Comparison of ENCODE assay signal across 8 cellular contexts in the genomic region with DNA sequence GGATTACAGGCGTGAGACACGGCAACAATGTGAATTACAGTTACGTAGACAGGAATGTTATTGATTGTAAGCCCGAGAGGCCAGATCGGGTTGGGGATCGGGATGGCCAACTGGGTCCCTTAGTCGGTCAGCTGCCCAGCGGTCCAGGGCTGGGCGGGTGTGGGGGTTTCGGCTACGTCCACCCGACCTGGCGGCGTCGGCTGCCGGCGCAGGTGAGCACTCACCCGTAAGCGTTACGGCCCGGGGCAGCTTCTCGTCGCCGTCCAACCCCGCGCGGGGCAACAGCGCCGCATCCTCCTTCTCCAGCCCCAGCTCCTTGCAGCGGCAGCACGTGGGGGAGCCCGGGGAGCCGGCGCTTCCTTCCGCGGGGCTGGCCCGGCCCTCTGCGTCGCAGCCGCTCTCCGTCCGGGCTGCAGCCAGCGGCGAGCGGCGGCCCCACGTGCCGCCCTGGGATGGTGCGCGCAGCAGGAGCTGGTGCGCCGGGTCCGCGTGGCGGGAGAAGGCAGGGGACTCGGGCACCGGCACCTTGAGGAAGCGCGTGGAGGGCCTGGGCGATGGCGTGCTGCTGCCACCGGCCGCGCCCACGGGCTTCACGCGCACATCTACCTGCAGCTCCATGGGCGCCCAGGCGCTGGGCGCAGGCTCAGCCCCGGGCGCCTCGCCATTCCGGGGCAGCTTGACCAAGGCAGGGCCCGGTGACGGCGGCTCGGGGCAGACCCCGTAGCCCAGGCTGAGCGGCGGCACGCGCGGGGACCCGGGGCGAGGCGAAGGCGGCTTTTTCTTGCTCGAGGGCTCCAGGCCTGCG. TPM values are rescaled to one million over a fixed set of nuclear protein-coding genes. Genes with fewer than 3 reads are reported as not detected.
DNase-seq lines count a peak whose midpoint lies in the region; ATAC-seq and TF ChIP-seq lines count a peak whose summit lies in the region.

No MANE protein-coding gene starts in this region.

- H3K4me3 Mint-ChIP-seq in activated CD8-positive, alpha-beta T cell treated with anti-CD3 and anti-CD28 coated beads for 36 hours = peak overlapping the region; percentile 54

- no peak for TF ChIP-seq EP300 in sigmoid colon (IDR thresholded peaks at IDR 0.05)

- TF ChIP-seq POLR2A in sigmoid colon (IDR thresholded peaks at IDR 0.05) = no peak

- peaks cover 22% of the 10 kb centered on the region for H3K27me3 Mint-ChIP-seq in activated CD8-positive, alpha-beta T cell treated with anti-CD3 and anti-CD28 coated beads for 36 hours

- H3K36me3 Mint-ChIP-seq in activated CD8-positive, alpha-beta T cell treated with anti-CD3 and anti-CD28 coated beads for 36 hours (ENCODE audit: low read depth) = no peaks in the 10 kb centered on the region

- no peaks in the 10 kb centered on the region for H3K9me3 Mint-ChIP-seq in activated CD8-positive, alpha-beta T cell treated with anti-CD3 and anti-CD28 coated beads for 36 hours

- POLR2A ChIA-PET in activated CD8-positive, alpha-beta T cell treated with anti-CD3 and anti-CD28 coated beads for 36 hours (lab: Charles Lee) = interaction anchor here (0.7 kb wide), 1 partner anchor 1451 kb away, joined by 3 read pairs; no protein-coding TSS in a partner anchor

- CTCF ChIA-PET in activated CD8-positive, alpha-beta T cell treated with anti-CD3 and anti-CD28 coated beads for 36 hours (lab: Charles Lee) = interaction anchor here (1.0 to 1.1 kb wide), 3 partner anchors 48 to 138 kb away, joined by 3 to 7 read pairs (median 4); no protein-coding TSS in a partner anchor

- ATAC-seq in HG02973 (IDR thresholded peaks at IDR 0.05; ENCODE audit: unreplicated experiment) = peak; percentile 18
- peak; percentile 45 for ATAC-seq in activated CD8-positive, alpha-beta T cell treated with anti-CD3 and anti-CD28 coated beads for 36 hours
- ATAC-seq in left ventricle myocardium superior = peak; percentile 54
- ATAC-seq in HG03457 (IDR thresholded peaks at IDR 0.05; ENCODE audit: unreplicated experiment) = no peak
- ATAC-seq in GM18873 (IDR thresholded peaks at IDR 0.05; ENCODE audit: low FRiP score, unreplicated experiment) = no peak

- DNase-seq in NCI-H2029 (lab: John Stamatoyannopoulos, UW) (peak; percentile 9), NCI-H2029 treated with DMSO at 0.1 percent for 48 hours (lab: John Stamatoyannopoulos, UW) (no peak), left ventricle myocardium superior (peak; percentile 38), sigmoid colon (no peak)
- DNase-seq in activated CD8-positive, alpha-beta T cell treated with anti-CD3 and anti-CD28 coated beads for 36 hours = peak; percentile 32

- H3K27ac Mint-ChIP-seq in activated CD8-positive, alpha-beta T cell treated with anti-CD3 and anti-CD28 coated beads for 36 hours = no peak overlapping the region

- H3K36me3 ChIP-seq in sigmoid colon = no peaks in the 10 kb centered on the region

- 2 to 5% methylated on average over 90 of the region's 90 CpGs for WGBS in sigmoid colon, 2 donors

- peaks cover 4% of the 10 kb centered on the region for H3K4me1 Mint-ChIP-seq in activated CD8-positive, alpha-beta T cell treated with anti-CD3 and anti-CD28 coated beads for 36 hours (ENCODE audit: low read depth)

- H3K27me3 ChIP-seq in sigmoid colon = peaks cover 17 to 57% (median 30%) of the 10 kb centered on the region in 3 donors

- no peaks in the 10 kb centered on the region for H3K9me3 ChIP-seq in sigmoid colon

- TF ChIP-seq CTCF in activated CD8-positive, alpha-beta T cell treated with anti-CD3 and anti-CD28 coated beads for 36 hours (IDR thresholded peaks at IDR 0.05) = no peak
- TF ChIP-seq CTCF in sigmoid colon (IDR thresholded peaks at IDR 0.05) = no peak

- H3K27ac ChIP-seq in sigmoid colon = no peak overlapping the region

- intact Hi-C loops in activated CD8-positive, alpha-beta T cell treated with anti-CD3 and anti-CD28 coated beads for 36 hours (cut with micrococcal nuclease) = no loop called here
- intact Hi-C loops in left ventricle myocardium superior (cut with micrococcal nuclease) = no loop called here
- intact Hi-C loops in sigmoid colon (cut with DNase I) = no loop called here

- peak overlapping the region in 3 of 4 donors; percentile 18 to 38 (median 37) for H3K4me3 ChIP-seq in sigmoid colon

- H3K4me1 ChIP-seq in sigmoid colon = peaks cover 0 to 18% (median 16%) of the 10 kb centered on the region in 4 donors

RNA-seq across cellular contexts. Expression of a gene that starts 0.6 kb away (rescaled TPM):
- under 1 TPM; 0.50 to 0.54 TPM for total RNA-seq in activated CD8-positive, alpha-beta T cell treated with anti-CD3 and anti-CD28 coated beads for 36 hours
- not detected for total RNA-seq in left ventricle myocardium superior
- under 1 TPM in 1 of 4 donors, not detected in 3; 0.28 TPM for total RNA-seq in sigmoid colon
- under 1 TPM in 1 of 3 donors, not detected in 2; 0.04 TPM for polyA plus RNA-seq in sigmoid colon

RNA-seq across cellular contexts. Expression of a gene that starts 40.6 kb away (rescaled TPM):
- not detected for total RNA-seq in activated CD8-positive, alpha-beta T cell treated with anti-CD3 and anti-CD28 coated beads for 36 hours
- total RNA-seq in left ventricle myocardium superior = not detected
- 1 to 10 TPM in 1 of 4 donors, not detected in 3; 10.0 TPM for total RNA-seq in sigmoid colon
- polyA plus RNA-seq in sigmoid colon = under 1 TPM in 1 of 3 donors, not detected in 2; 0.38 TPM

Comparison
In these comparisons a context has a peak if more than half of its experiments do, and no peak if none do; other contexts are left out.
1. DNase-seq: peak in NCI-H2029 (single experiment), activated CD8-positive, alpha-beta T cell treated with anti-CD3 and anti-CD28 coated beads for 36 hours (single experiment) and left ventricle myocardium superior (single experiment); none in NCI-H2029 treated with DMSO at 0.1 percent for 48 hours (single experiment) and sigmoid colon (single experiment).
2. ATAC-seq: peak in HG02973 (single experiment), activated CD8-positive, alpha-beta T cell treated with anti-CD3 and anti-CD28 coated beads for 36 hours (single experiment) and left ventricle myocardium superior (single experiment); none in HG03457 (single experiment) and GM18873 (single experiment).